Comparison of ENCODE assay signal across 34 cellular contexts in the genomic region with DNA sequence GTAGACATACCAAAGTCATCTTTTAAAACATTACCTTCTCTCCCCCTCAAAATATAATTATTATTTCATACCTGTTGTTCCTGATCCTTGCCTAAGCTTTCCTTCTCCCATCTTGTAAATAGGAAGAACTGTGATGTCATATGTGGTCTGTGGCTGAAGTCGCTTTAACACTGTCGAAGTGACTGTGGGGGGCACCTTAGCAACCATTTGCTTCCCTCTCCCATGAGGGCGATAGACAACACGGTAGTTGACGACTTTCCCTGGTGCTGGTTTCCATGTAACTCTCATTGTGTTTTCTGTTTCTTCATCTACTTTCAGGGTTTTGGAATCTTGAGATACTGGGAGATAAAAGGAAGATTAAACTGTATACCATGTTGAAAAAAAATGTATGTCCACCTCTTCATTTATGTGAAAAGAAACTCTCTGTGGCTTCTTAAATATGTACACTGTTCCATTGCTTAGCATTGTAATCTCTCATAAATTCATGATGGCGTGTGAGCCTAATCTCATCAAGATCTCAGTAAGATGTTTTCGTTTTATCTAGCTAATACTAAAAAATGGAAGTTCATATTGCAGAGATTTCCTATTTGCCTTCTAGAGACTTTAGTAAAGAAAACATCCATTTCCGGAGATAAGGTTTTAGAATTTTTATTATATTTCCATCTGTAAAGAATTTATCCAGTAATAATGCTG. TPM values are rescaled to one million over a fixed set of nuclear protein-coding genes. Genes with fewer than 3 reads are reported as not detected.
"Had no signal": no experiment of that assay in that cellular context is flagged by ENCODE, and none has a peak within 500 bp of the region (broad histone marks: within the 10 kb centered on the region; RNA-seq: fewer than 3 reads in every experiment).

No MANE protein-coding gene starts in this region.

- H3K36me3 ChIP-seq: Peyer's patch had no signal

- DNase-seq: activated CD4-positive, alpha-beta T cell treated with anti-CD3 and anti-CD28 coated beads, Interleukin-2, amount 10 ng/mL, durations not matched to agents 7 days and 5 days; activated CD4-positive, alpha-beta T cell treated with anti-CD3 and anti-CD28 coated beads, Interleukin-2, amount 50 U/mL, for 48 hours; activated CD8-positive, alpha-beta T cell treated with anti-CD3 and anti-CD28 coated beads, Interleukin-2, amount 10 ng/mL, durations not matched to agents 7 days and 5 days; activated gamma-delta T cell; activated naive CD4-positive, alpha-beta T cell treated with Interleukin-2 at 50 U/mL for 16 hours; activated naive CD8-positive, alpha-beta T cell treated with anti-CD3 and anti-CD28 coated beads, Interleukin-2, amount 10 ng/mL, durations not matched to agents 7 days and 5 days; activated T-cell treated with anti-CD3 and anti-CD28 coated beads, Interleukin-2, amount 50 U/mL, for 24 hours; amygdala; Kasumi-1; KG1; MM.1S; MV-4-11; NCI-H1092; NCI-H146; NCI-H187; NCI-H2029 treated with DMSO at 0.1 percent for 48 hours; NCI-H2107; NCI-H2171; NCI-H510A; NCI-H526; NCI-H748 treated with DMSO at 0.1 percent for 48 hours; NK-92 treated with Interleukin-12 subunit alpha and Interleukin-12 subunit beta, amount 100 ng/mL, for 24 hours; PC-3; Peyer's patch; RPMI8226; SHP77 treated with DMSO at 0.1 percent for 48 hours; SK-N-SH had no signal

- FAIRE-seq: TTC549 had no signal

- H3K9me3 ChIP-seq: ascending aorta, Peyer's patch, SJSA1, SK-N-SH had no signal

- H3K4me2 ChIP-seq: SK-N-SH had no signal

- H3K4me3 Mint-ChIP-seq: activated CD4-positive, alpha-beta T cell treated with anti-CD3 and anti-CD28 coated beads, Interleukin-2, amount 10 ng/mL, durations not matched to agents 7 days and 5 days; activated CD8-positive, alpha-beta T cell treated with anti-CD3 and anti-CD28 coated beads, Interleukin-2, amount 10 ng/mL, durations not matched to agents 7 days and 5 days; activated naive CD4-positive, alpha-beta T cell treated with anti-CD3 and anti-CD28 coated beads, Interleukin-2, amount 50 U/mL, for 24 hours; activated naive CD8-positive, alpha-beta T cell treated with anti-CD3 and anti-CD28 coated beads, Interleukin-2, amount 10 ng/mL, durations not matched to agents 7 days and 5 days; activated T-cell treated with anti-CD3 and anti-CD28 coated beads, Interleukin-2, amount 50 U/mL, for 24 hours; T-helper 1 cell treated with Interleukin-12 subunit alpha and Interleukin-12 subunit beta and Interleukin-4 antibody, amounts not matched to agents 30 μg/mL and 1 μg/mL, for 36 hours; T-helper 2 cell treated with Interferon-gamma antibody and Interleukin-4, amounts not matched to agents 5 μg/mL and 100 μg/mL, for 36 hours had no signal

- H3K9me3 Mint-ChIP-seq: activated CD4-positive, alpha-beta T cell treated with anti-CD3 and anti-CD28 coated beads, Interleukin-2, amount 10 ng/mL, durations not matched to agents 7 days and 5 days; activated naive CD8-positive, alpha-beta T cell treated with anti-CD3 and anti-CD28 coated beads, Interleukin-2, amount 10 ng/mL, durations not matched to agents 7 days and 5 days; activated T-cell treated with anti-CD3 and anti-CD28 coated beads, Interleukin-2, amount 50 U/mL, for 24 hours; activated T-helper 2 cell treated with anti-CD3 and anti-CD28 coated beads, Interferon-gamma antibody, Interleukin-2, Interleukin-4, amounts not matched to agents 10 μg/mL and 5 μg/mL and 100 μg/mL, durations not matched to agents 14 hours and 24 hours and 36 hours; T-helper 1 cell treated with Interleukin-12 subunit alpha and Interleukin-12 subunit beta and Interleukin-4 antibody, amounts not matched to agents 30 μg/mL and 1 μg/mL, for 36 hours; T-helper 2 cell treated with Interferon-gamma antibody and Interleukin-4, amounts not matched to agents 5 μg/mL and 100 μg/mL, for 36 hours had no signal

- H3K4me1 Mint-ChIP-seq: activated CD4-positive, alpha-beta T cell treated with anti-CD3 and anti-CD28 coated beads, Interleukin-2, amount 10 ng/mL, durations not matched to agents 7 days and 5 days; activated naive CD4-positive, alpha-beta T cell treated with anti-CD3 and anti-CD28 coated beads, Interleukin-2, amount 50 U/mL, for 24 hours; activated naive CD8-positive, alpha-beta T cell treated with anti-CD3 and anti-CD28 coated beads, Interleukin-2, amount 10 ng/mL, durations not matched to agents 7 days and 5 days had no signal

- H3K27me3 ChIP-seq: ascending aorta, Peyer's patch, SJSA1 had no signal

- H3K27ac Mint-ChIP-seq: activated CD4-positive, alpha-beta T cell treated with anti-CD3 and anti-CD28 coated beads, Interleukin-2, amount 10 ng/mL, durations not matched to agents 7 days and 5 days; activated CD8-positive, alpha-beta T cell treated with anti-CD3 and anti-CD28 coated beads, Interleukin-2, amount 10 ng/mL, durations not matched to agents 7 days and 5 days; activated naive CD4-positive, alpha-beta T cell treated with anti-CD3 and anti-CD28 coated beads, Interleukin-2, amount 50 U/mL, for 24 hours; activated naive CD8-positive, alpha-beta T cell treated with anti-CD3 and anti-CD28 coated beads, Interleukin-2, amount 10 ng/mL, durations not matched to agents 7 days and 5 days; activated T-cell treated with anti-CD3 and anti-CD28 coated beads, Interleukin-2, amount 50 U/mL, for 24 hours; activated T-helper 2 cell treated with anti-CD3 and anti-CD28 coated beads, Interferon-gamma antibody, Interleukin-2, Interleukin-4, amounts not matched to agents 10 μg/mL and 5 μg/mL and 100 μg/mL, durations not matched to agents 14 hours and 24 hours and 36 hours; T-helper 1 cell treated with Interleukin-12 subunit alpha and Interleukin-12 subunit beta and Interleukin-4 antibody, amounts not matched to agents 30 μg/mL and 1 μg/mL, for 36 hours; T-helper 2 cell treated with Interferon-gamma antibody and Interleukin-4, amounts not matched to agents 5 μg/mL and 100 μg/mL, for 36 hours had no signal

- H3K4me3 ChIP-seq: ascending aorta, Peyer's patch, SJSA1 had no signal

- H3K36me3 Mint-ChIP-seq: activated naive CD4-positive, alpha-beta T cell treated with anti-CD3 and anti-CD28 coated beads, Interleukin-2, amount 50 U/mL, for 24 hours; activated naive CD8-positive, alpha-beta T cell treated with anti-CD3 and anti-CD28 coated beads, Interleukin-2, amount 10 ng/mL, durations not matched to agents 7 days and 5 days had no signal

- H3K4me1 ChIP-seq: ascending aorta, Peyer's patch had no signal

- H3K9ac ChIP-seq: SK-N-SH had no signal

- H3K27ac ChIP-seq: ascending aorta, Peyer's patch, SJSA1 had no signal

RNA-seq across cellular contexts. Expression of a gene that starts 49.5 kb away (rescaled TPM):
- total RNA-seq: activated CD4-positive, alpha-beta T cell treated with anti-CD3 and anti-CD28 coated beads, Interleukin-2, amount 10 ng/mL, durations not matched to agents 7 days and 5 days; activated naive CD8-positive, alpha-beta T cell treated with anti-CD3 and anti-CD28 coated beads, Interleukin-2, amount 10 ng/mL, durations not matched to agents 7 days and 5 days; activated T-helper 2 cell treated with anti-CD3 and anti-CD28 coated beads, Interferon-gamma antibody, Interleukin-2, Interleukin-4, amounts not matched to agents 10 μg/mL and 5 μg/mL and 100 μg/mL, durations not matched to agents 14 hours and 24 hours and 36 hours had no signal
